In genomic region chr15:34336947-34337556, GRCh38 we compare ENCODE assay signal across 1 cellular context.
TF ChIP-seq lines count a peak whose summit lies in the region.

No MANE protein-coding gene starts in this region.

TF ChIP-seq in HCT116, 20 proteins besides CTCF, POLR2A, EP300 and RAD21 (continued from another document):
- TF ChIP-seq REST (IDR thresholded peaks at IDR 0.05; ENCODE audit: low read depth) = no peak
- TF ChIP-seq JUND (IDR thresholded peaks at IDR 0.05) = no peak
- no peak for TF ChIP-seq SP1 (IDR thresholded peaks at IDR 0.05; ENCODE audit: low read depth)
- TF ChIP-seq FOSL1 (IDR thresholded peaks at IDR 0.05; ENCODE audit: low read depth) = no peak
- TF ChIP-seq EZH2phosphoT487 (IDR thresholded peaks at IDR 0.05; ENCODE audit: borderline replicate concordance) = no peak
- TF ChIP-seq CBX3 (IDR thresholded peaks at IDR 0.05; ENCODE audit: low read depth) = no peak
